ENCODE assay signal across 8 cellular contexts in the genomic region with DNA sequence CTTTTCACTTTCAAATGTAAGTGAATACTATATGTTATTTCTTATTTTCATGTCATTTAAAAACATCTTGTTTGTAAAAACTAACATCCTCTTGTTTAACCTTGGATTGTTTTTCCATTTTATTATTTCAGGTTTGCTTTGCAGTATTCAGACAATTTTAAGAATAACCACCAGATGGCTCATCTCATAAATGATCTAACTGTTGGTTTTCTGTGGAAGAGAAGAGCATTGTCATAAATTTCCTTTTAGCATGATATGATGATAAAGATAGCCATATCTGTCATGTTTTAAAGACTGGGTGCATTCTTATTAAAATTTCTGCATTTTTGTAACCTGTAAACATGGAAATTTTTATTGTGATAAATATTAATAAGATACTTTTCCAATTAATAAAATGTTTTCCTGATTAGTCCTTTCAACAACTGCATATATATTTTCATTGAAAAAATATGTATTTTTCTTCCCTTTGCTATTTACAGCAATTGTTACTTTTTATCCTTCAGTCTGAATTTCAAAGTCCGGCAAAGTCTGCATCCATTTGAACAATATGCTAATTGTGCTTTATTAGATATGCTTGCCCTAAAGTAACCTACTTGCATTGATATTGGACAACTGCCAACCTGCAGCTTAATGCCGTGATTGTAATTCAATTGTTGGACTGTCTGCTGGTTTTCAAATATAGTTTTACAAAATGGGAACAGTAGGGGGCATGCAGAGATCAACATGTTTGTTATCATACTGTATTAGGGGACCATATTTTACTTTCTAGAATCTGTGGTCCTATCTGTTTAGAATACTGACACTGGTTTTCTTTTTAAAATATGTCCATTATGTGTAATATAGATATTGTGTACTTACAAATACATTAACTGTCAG.
DNase-seq lines count a peak whose midpoint lies in the region; ATAC-seq and TF ChIP-seq lines count a peak whose summit lies in the region.

No MANE protein-coding gene starts in this region.

- H3F3A ChIP-seq in PC-3 (ENCODE audit: low read length, unreplicated experiment): no peaks in the 10 kb centered on the region

- H3K27ac ChIP-seq in Karpas-422 (ENCODE audit: low read length) (no peak overlapping the region), PC-3 (ENCODE audit: low read length) (no peak overlapping the region), testis (no peak overlapping the region)

- H2AFZ ChIP-seq in Karpas-422 (ENCODE audit: low read length): no peak overlapping the region
- H2AFZ ChIP-seq in PC-3 (ENCODE audit: low read length): no peak overlapping the region

- H3K36me3 Mint-ChIP-seq in activated CD4-positive, alpha-beta memory T cell treated with anti-CD3 and anti-CD28 coated beads, Interleukin-2, amount 10 ng/mL, durations not matched to agents 7 days and 5 days (ENCODE audit: low read depth): no peaks in the 10 kb centered on the region

- 33 to 45% methylated on average over 2 of the region's 2 CpGs for WGBS in testis, 2 donors

- H3K4me3 ChIP-seq in Karpas-422 (ENCODE audit: low read length) (no peak overlapping the region), PC-3 (ENCODE audit: low read length) (no peak overlapping the region), fibroblast of mammary gland (ENCODE audit: control insufficient read depth, low read depth, low read length) (no peak overlapping the region), testis (no peak overlapping the region)

- H3K4me3 Mint-ChIP-seq in activated CD4-positive, alpha-beta memory T cell treated with anti-CD3 and anti-CD28 coated beads, Interleukin-2, amount 10 ng/mL, durations not matched to agents 7 days and 5 days: no peak overlapping the region

- H3K9ac ChIP-seq in Karpas-422 (ENCODE audit: low read length) (no peak overlapping the region), PC-3 (ENCODE audit: low read length) (no peak overlapping the region)

- H3K4me1 ChIP-seq in Karpas-422 (ENCODE audit: low read length) (peaks cover 37% of the 10 kb centered on the region), PC-3 (ENCODE audit: insufficient read depth, low read length) (no peaks in the 10 kb centered on the region), testis (peaks cover 2% of the 10 kb centered on the region)

- H3K4me1 Mint-ChIP-seq in activated CD4-positive, alpha-beta memory T cell treated with anti-CD3 and anti-CD28 coated beads, Interleukin-2, amount 10 ng/mL, durations not matched to agents 7 days and 5 days: no peaks in the 10 kb centered on the region

- H4K20me1 ChIP-seq in Karpas-422 (ENCODE audit: insufficient read depth, low read depth, low read length): no peaks in the 10 kb centered on the region
- H4K20me1 ChIP-seq in PC-3 (ENCODE audit: low read length): no peaks in the 10 kb centered on the region

- BruUV-seq in PC-3 (replicated peaks; lab: Mats Ljungman, UMichigan): no TSS peak

- H3K27ac Mint-ChIP-seq in activated CD4-positive, alpha-beta memory T cell treated with anti-CD3 and anti-CD28 coated beads, Interleukin-2, amount 10 ng/mL, durations not matched to agents 7 days and 5 days: no peak overlapping the region

- intact Hi-C loops in PC-3 (cut with micrococcal nuclease) (loop anchor here (1.0 to 5.0 kb wide), 10 partner anchors 100 to 743 kb away; a partner anchor contains a TSS), testis (cut with DNase I; ENCODE audit: low total_unique reads) (no loop called here)

- peak; percentile 90 for ATAC-seq in PC-3
- ATAC-seq in HG03432 (IDR thresholded peaks at IDR 0.05; ENCODE audit: unreplicated experiment): no peak
- no peak for ATAC-seq in GM19397 (IDR thresholded peaks at IDR 0.05; ENCODE audit: unreplicated experiment)

- TF ChIP-seq POLR2A in testis (IDR thresholded peaks at IDR 0.05): no peak

- POLR2A ChIA-PET in PC-3 (lab: Charles Lee; ENCODE audit: unreplicated experiment): no interaction called here
- POLR2A ChIA-PET in activated CD4-positive, alpha-beta memory T cell treated with anti-CD3 and anti-CD28 coated beads, Interleukin-2, amount 10 ng/mL, durations not matched to agents 7 days and 5 days (lab: Charles Lee): no interaction called here

- H3K9me3 ChIP-seq in Karpas-422 (ENCODE audit: low read length) (no peaks in the 10 kb centered on the region), PC-3 (ENCODE audit: low read length) (no peaks in the 10 kb centered on the region), testis (no peaks in the 10 kb centered on the region)

- H3K9me2 ChIP-seq in Karpas-422 (replicated peaks; ENCODE audit: insufficient read depth, low read length) (no peaks in the 10 kb centered on the region), PC-3 (replicated peaks; ENCODE audit: low read length) (no peaks in the 10 kb centered on the region)

- no peaks in the 10 kb centered on the region for H3K36me3 ChIP-seq in Karpas-422 (ENCODE audit: insufficient read depth, low read length)
- no peaks in the 10 kb centered on the region for H3K36me3 ChIP-seq in PC-3 (ENCODE audit: low read depth, low read length)
- H3K36me3 ChIP-seq in testis (ENCODE audit: low read depth, missing control alignments): no peaks in the 10 kb centered on the region

- H3K27me3 ChIP-seq in Karpas-422 (ENCODE audit: low read length): no peaks in the 10 kb centered on the region
- peaks cover 42% of the 10 kb centered on the region for H3K27me3 ChIP-seq in PC-3 (ENCODE audit: low read length)
- H3K27me3 ChIP-seq in testis: no peaks in the 10 kb centered on the region

- no peaks in the 10 kb centered on the region for H3K27me3 Mint-ChIP-seq in activated CD4-positive, alpha-beta memory T cell treated with anti-CD3 and anti-CD28 coated beads, Interleukin-2, amount 10 ng/mL, durations not matched to agents 7 days and 5 days

- no peaks in the 10 kb centered on the region for H3K9me3 Mint-ChIP-seq in activated CD4-positive, alpha-beta memory T cell treated with anti-CD3 and anti-CD28 coated beads, Interleukin-2, amount 10 ng/mL, durations not matched to agents 7 days and 5 days

- CTCF ChIA-PET in PC-3 (lab: Charles Lee): interaction anchor here (0.6 kb wide), 1 partner anchor 100 kb away, joined by 3 read pairs; no protein-coding TSS in a partner anchor
- CTCF ChIA-PET in activated CD4-positive, alpha-beta memory T cell treated with anti-CD3 and anti-CD28 coated beads, Interleukin-2, amount 10 ng/mL, durations not matched to agents 7 days and 5 days (lab: Charles Lee): no interaction called here

- peak; percentile 53 for TF ChIP-seq CTCF in PC-3 (conservative IDR thresholded peaks at IDR 0.05; ENCODE audit: low read depth, low read length)
- peak; percentile 42 for TF ChIP-seq CTCF in fibroblast of mammary gland (conservative IDR thresholded peaks at IDR 0.05; ENCODE audit: control insufficient read depth, insufficient read depth, low read depth, low read length)
- peak in 2 of 3 experiments; percentile 5 to 19 for TF ChIP-seq CTCF in testis (IDR thresholded peaks at IDR 0.05)

- H3K4me2 ChIP-seq in Karpas-422 (ENCODE audit: low read depth, low read length, poor library complexity, severe bottlenecking) (no peak overlapping the region), PC-3 (ENCODE audit: low read length) (no peak overlapping the region)

- H3K79me2 ChIP-seq in Karpas-422 (ENCODE audit: low read length): no peaks in the 10 kb centered on the region
- no peaks in the 10 kb centered on the region for H3K79me2 ChIP-seq in PC-3 (ENCODE audit: low read length)

- DNase-seq in AML-193 (lab: John Stamatoyannopoulos, UW) (peak; percentile 6 to 16), Karpas-422 (peak; percentile 78), PC-3 (peak; percentile 67), fibroblast of mammary gland (ENCODE audit: low read depth) (peak; percentile 69), testis (peak; percentile 34)
- DNase-seq in activated CD4-positive, alpha-beta memory T cell treated with anti-CD3 and anti-CD28 coated beads, Interleukin-2, amount 10 ng/mL, durations not matched to agents 7 days and 5 days: no peak
